1 cellular context compared by ENCODE assay signal in genomic region chr9:37784640-37785483, GRCh38.
TF ChIP-seq lines count a peak whose summit lies in the region.

Gene EXOSC3, minus strand, starts transcription at chr9:37785064. Its CDS starts 20 bp downstream, at chr9:37785044.

TF ChIP-seq in HepG2, 621 proteins besides CTCF, POLR2A, EP300 and RAD21 (continued from another document and continues in another):
- TF ChIP-seq DZIP1 (CRISPR knock-in tag; IDR thresholded peaks at IDR 0.05) (no peak), MXD3 (CRISPR knock-in tag; IDR thresholded peaks at IDR 0.05) (peak; percentile 72), MAFK (conservative IDR thresholded peaks at IDR 0.05 in 1 of 2, IDR thresholded peaks at IDR 0.05 in 1 of 2; ENCODE audit: low read length in 2 of 2) (no peak), ZNF747 (CRISPR knock-in tag; IDR thresholded peaks at IDR 0.05; ENCODE audit: borderline replicate concordance) (peak; percentile 98), MAX (IDR thresholded peaks at IDR 0.05) (peak; percentile 88), GATAD2A (CRISPR knock-in tag; IDR thresholded peaks at IDR 0.05) (peak; percentile 50), ZBTB3 (CRISPR knock-in tag; IDR thresholded peaks at IDR 0.05; ENCODE audit: borderline replicate concordance, low read depth) (no peak; the same call in 1 of the 2 replicates), ZNF740 (CRISPR knock-in tag; IDR thresholded peaks at IDR 0.05) (no peak; the same call in 1 of the 2 replicates), ZNF235 (CRISPR knock-in tag; IDR thresholded peaks at IDR 0.05; ENCODE audit: borderline replicate concordance) (no peak), ZNF382 (CRISPR knock-in tag; IDR thresholded peaks at IDR 0.05; ENCODE audit: borderline replicate concordance) (no peak), CBFB (CRISPR knock-in tag; IDR thresholded peaks at IDR 0.05) (peak; percentile 58; the same call in 1 of the 2 replicates), ZSCAN29 (CRISPR knock-in tag; conservative IDR thresholded peaks at IDR 0.05) (no peak), RARA (CRISPR knock-in tag; IDR thresholded peaks at IDR 0.05) (peak; percentile 24; the same call in 1 of the 2 replicates), RORA (CRISPR knock-in tag; IDR thresholded peaks at IDR 0.05) (no peak), ZNF530 (CRISPR knock-in tag; IDR thresholded peaks at IDR 0.05; ENCODE audit: low read depth) (no peak), KIAA2018 (CRISPR knock-in tag; IDR thresholded peaks at IDR 0.05; ENCODE audit: borderline replicate concordance) (no peak), GATAD1 (CRISPR knock-in tag; IDR thresholded peaks at IDR 0.05) (peak; percentile 98), IRF9 (CRISPR knock-in tag; IDR thresholded peaks at IDR 0.05; ENCODE audit: borderline replicate concordance) (peak; percentile 39; the same call in 1 of the 2 replicates), CAMTA2 (CRISPR knock-in tag; IDR thresholded peaks at IDR 0.05; ENCODE audit: borderline replicate concordance) (no peak; the same call in 1 of the 2 replicates), CEBPG (CRISPR knock-in tag; IDR thresholded peaks at IDR 0.05) (no peak), LCORL (IDR thresholded peaks at IDR 0.05) (no peak; the same call in 1 of the 2 replicates), LCORL (CRISPR knock-in tag; IDR thresholded peaks at IDR 0.05) (peak; percentile 77), ZNF780A (CRISPR knock-in tag; IDR thresholded peaks at IDR 0.05) (no peak), BHLHE40 (IDR thresholded peaks at IDR 0.05; ENCODE audit: low read length) (no peak), ZNF782 (CRISPR knock-in tag; IDR thresholded peaks at IDR 0.05; ENCODE audit: borderline replicate concordance) (peak; percentile 66; the same call in 1 of the 2 replicates), ZNF446 (CRISPR knock-in tag; IDR thresholded peaks at IDR 0.05) (no peak; the same call in 1 of the 2 replicates), ZBTB37 (CRISPR knock-in tag; IDR thresholded peaks at IDR 0.05) (no peak), ZNF468 (CRISPR knock-in tag; IDR thresholded peaks at IDR 0.05) (0 out of 2 replicates have a peak, but pooled peaks have one; percentile 26), NFYC (CRISPR knock-in tag; IDR thresholded peaks at IDR 0.05) (no peak; the same call in 1 of the 2 replicates), NFYB (CRISPR knock-in tag; IDR thresholded peaks at IDR 0.05) (peak; percentile 2; the same call in 1 of the 2 replicates), ZNF431 (CRISPR knock-in tag; IDR thresholded peaks at IDR 0.05; ENCODE audit: borderline replicate concordance, low read depth) (no peak; the same call in 1 of the 2 replicates), KDM6A (CRISPR knock-in tag; IDR thresholded peaks at IDR 0.05; ENCODE audit: low read depth) (no peak), ZSCAN12 (CRISPR knock-in tag; IDR thresholded peaks at IDR 0.05) (no peak), BCL6 (CRISPR knock-in tag; IDR thresholded peaks at IDR 0.05) (no peak), HNRNPUL1 (IDR thresholded peaks at IDR 0.05; ENCODE audit: low read depth, low read length) (no peak), CHD4 (IDR thresholded peaks at IDR 0.05; ENCODE audit: borderline replicate concordance, low read length) (no peak), ZNF572 (CRISPR knock-in tag; IDR thresholded peaks at IDR 0.05) (0 out of 2 replicates have a peak, but pooled peaks have one; percentile 26), SATB2 (CRISPR knock-in tag; IDR thresholded peaks at IDR 0.05) (no peak), XBP1 (CRISPR knock-in tag; IDR thresholded peaks at IDR 0.05) (no peak), YEATS4 (CRISPR knock-in tag; IDR thresholded peaks at IDR 0.05; ENCODE audit: borderline replicate concordance) (peak; percentile 89), MTERF4 (CRISPR knock-in tag; IDR thresholded peaks at IDR 0.05) (peak; percentile 94), DDIT3 (CRISPR knock-in tag; IDR thresholded peaks at IDR 0.05) (no peak), ZBTB43 (CRISPR knock-in tag; conservative IDR thresholded peaks at IDR 0.05) (no peak), ZFP1 (CRISPR knock-in tag; IDR thresholded peaks at IDR 0.05) (no peak), RFXAP (CRISPR knock-in tag; IDR thresholded peaks at IDR 0.05; ENCODE audit: borderline replicate concordance) (no peak; the same call in 1 of the 2 replicates), ATRX (CRISPR knock-in tag; IDR thresholded peaks at IDR 0.05; ENCODE audit: borderline replicate concordance) (no peak), ARNTL (CRISPR knock-in tag; IDR thresholded peaks at IDR 0.05) (peak; percentile 55; the same call in 1 of the 2 replicates), SP140L (CRISPR knock-in tag; IDR thresholded peaks at IDR 0.05; ENCODE audit: borderline replicate concordance) (no peak), PLRG1 (conservative IDR thresholded peaks at IDR 0.05) (no peak), ZNF543 (CRISPR knock-in tag; IDR thresholded peaks at IDR 0.05) (peak; percentile 69; the same call in 1 of the 2 replicates)
